ENCODE assay signal across 17 cellular contexts in genomic region chr1:230030122-230030821, GRCh38. TPM values are rescaled to one million over a fixed set of nuclear protein-coding genes. Genes with fewer than 3 reads are reported as not detected.
DNase-seq lines count a peak whose midpoint lies in the region; ATAC-seq, FAIRE-seq and TF ChIP-seq lines count a peak whose summit lies in the region.
"Had no signal": no experiment of that assay in that cellular context is flagged by ENCODE, and none has a peak within 500 bp of the region (broad histone marks: within the 10 kb centered on the region; RNA-seq: fewer than 3 reads in every experiment).

No MANE protein-coding gene starts in this region.

- H3K9me3 Mint-ChIP-seq in nephron progenitor cell: peaks cover 6% of the 10 kb centered on the region
- no peaks in the 10 kb centered on the region for H3K9me3 Mint-ChIP-seq in natural killer cell treated with Interleukin-12 subunit alpha and Interleukin-12 subunit beta and Interleukin-15 and Interleukin-18, amount 100 ng/mL, for 72 hours

- H3K27ac Mint-ChIP-seq in nephron progenitor cell: peak overlapping the region; percentile 8
- H3K27ac Mint-ChIP-seq in natural killer cell treated with Interleukin-12 subunit alpha and Interleukin-12 subunit beta and Interleukin-15 and Interleukin-18, amount 100 ng/mL, for 72 hours: peak overlapping the region in 1 of 2 donors; percentile 4
- H3K27ac Mint-ChIP-seq: CD8-positive, alpha-beta T cell had no signal

- no peak overlapping the region for H2AFZ ChIP-seq in K562 (ENCODE audit: low read depth, low read length)

- no peaks in the 10 kb centered on the region for H3K79me2 ChIP-seq in K562 (ENCODE audit: control insufficient read depth, insufficient read depth, low read length)

- ATAC-seq in K562: no peak
- no peak for ATAC-seq in natural killer cell treated with Interleukin-12 subunit alpha and Interleukin-12 subunit beta and Interleukin-15 and Interleukin-18, amount 100 ng/mL, for 72 hours
- ATAC-seq: CD8-positive, alpha-beta T cell; HCT116 had no signal

- H3K4me3 Mint-ChIP-seq in nephron progenitor cell: no peak overlapping the region
- no peak overlapping the region for H3K4me3 Mint-ChIP-seq in natural killer cell treated with Interleukin-12 subunit alpha and Interleukin-12 subunit beta and Interleukin-15 and Interleukin-18, amount 100 ng/mL, for 72 hours
- H3K4me3 Mint-ChIP-seq: CD8-positive, alpha-beta T cell had no signal

- FAIRE-seq in D721Med (lab: Jason Lieb, UNC) (peak; percentile 86), K562 (lab: Jason Lieb, UNC) (peak; percentile 51)
- FAIRE-seq: A549, GM12892, GM19239, H54 had no signal

- no peaks in the 10 kb centered on the region for H4K20me1 ChIP-seq in K562 (replicated peaks; ENCODE audit: control insufficient read depth, insufficient read depth, low read length)

- DNase-seq in CD1c-positive myeloid dendritic cell (ENCODE audit: extremely low spot score) (peak; percentile 2), D721Med (ENCODE audit: insufficient read length, low spot score) (no peak), K562 (ENCODE audit: extremely low read depth in 1 of 4, low spot score in 3 of 4) (no peak), nephron progenitor cell (no peak), NCI-H345 (lab: John Stamatoyannopoulos, UW) (no peak)
- no peak for DNase-seq in natural killer cell treated with Interleukin-12 subunit alpha and Interleukin-12 subunit beta and Interleukin-15 and Interleukin-18, amount 100 ng/mL, for 72 hours (ENCODE audit: low spot score)
- DNase-seq: BE2C; CD8-positive, alpha-beta T cell; COR-L47; DND-41; GDM1 had no signal

- H3K4me1 Mint-ChIP-seq in nephron progenitor cell: peaks cover 10% of the 10 kb centered on the region
- H3K4me1 Mint-ChIP-seq in natural killer cell treated with Interleukin-12 subunit alpha and Interleukin-12 subunit beta and Interleukin-15 and Interleukin-18, amount 100 ng/mL, for 72 hours (ENCODE audit: low read depth in 2 of 2): peaks cover 7 to 11% of the 10 kb centered on the region in 2 donors

- BruUV-seq in K562 (replicated peaks; lab: Mats Ljungman, UMichigan): no TSS peak

- no peak overlapping the region for H3K9ac ChIP-seq in K562 (ENCODE audit: insufficient read depth in 1 of 2, low read depth in 2 of 2, low read length in 2 of 2)

- no peaks in the 10 kb centered on the region for H3K36me3 ChIP-seq in K562 (ENCODE audit: control insufficient read depth, insufficient read depth, low read length)
- H3K36me3 ChIP-seq: BE2C had no signal

- H3K9me1 ChIP-seq in K562 (ENCODE audit: control insufficient read depth, insufficient read depth, low read length): no peaks in the 10 kb centered on the region

- peaks cover 0 to 8% of the 10 kb centered on the region in 2 experiments; a peak in 3 of 5 replicates for H3K4me1 ChIP-seq in K562 (replicated peaks in 1 of 2; ENCODE audit: control insufficient read depth in 2 of 2, insufficient read depth in 2 of 2, low read length in 2 of 2)
- H3K4me1 ChIP-seq: BE2C had no signal

- H3K27me3 ChIP-seq in K562 (ENCODE audit: control insufficient read depth in 2 of 2, insufficient read depth in 2 of 2, low read length in 2 of 2): peaks cover 15 to 39% of the 10 kb centered on the region in 2 experiments
- H3K27me3 ChIP-seq: BE2C had no signal

- H3K4me3 ChIP-seq in K562: no peak overlapping the region
- H3K4me3 ChIP-seq: A549 had no signal

- intact Hi-C loops in K562 (cut with micrococcal nuclease): no loop called here

- in situ Hi-C loops in K562 (cut with MboI): no loop called here

- POLR2A ChIA-PET in K562 (lab: Yijun Ruan, JAX): interaction anchor here (0.5 to 1.3 kb wide), 4 partner anchors 13 to 689 kb away, joined by 3 to 6 read pairs (median 4); no protein-coding TSS in a partner anchor

- TF ChIP-seq CTCF in D721Med (IDR thresholded peaks at IDR 0.05; ENCODE audit: insufficient read depth, missing control alignments) (no peak), K562 (IDR thresholded peaks at IDR 0.05 in 2 of 3, conservative IDR thresholded peaks at IDR 0.05 in 1 of 3; ENCODE audit: insufficient read depth in 2 of 3, low read depth in 1 of 3, low read length in 3 of 3) (no peak), nephron progenitor cell (IDR thresholded peaks at IDR 0.05) (no peak)

- H3K27me3 Mint-ChIP-seq in nephron progenitor cell (ENCODE audit: low read depth, poor library complexity): peaks cover 8% of the 10 kb centered on the region
- H3K27me3 Mint-ChIP-seq in natural killer cell treated with Interleukin-12 subunit alpha and Interleukin-12 subunit beta and Interleukin-15 and Interleukin-18, amount 100 ng/mL, for 72 hours: peaks cover 7 to 10% of the 10 kb centered on the region in 2 donors

- no peaks in the 10 kb centered on the region for H3K36me3 Mint-ChIP-seq in nephron progenitor cell (ENCODE audit: low read depth)
- no peaks in the 10 kb centered on the region for H3K36me3 Mint-ChIP-seq in natural killer cell treated with Interleukin-12 subunit alpha and Interleukin-12 subunit beta and Interleukin-15 and Interleukin-18, amount 100 ng/mL, for 72 hours
- H3K36me3 Mint-ChIP-seq: CD8-positive, alpha-beta T cell had no signal

- no peak for TF ChIP-seq RAD21 in K562 (CRISPR knock-in tag; conservative IDR thresholded peaks at IDR 0.05 in 1 of 2, IDR thresholded peaks at IDR 0.05 in 1 of 2)

- 4% methylated on average over 2 of the region's 2 CpGs for WGBS in K562 (ENCODE audit: insufficient coverage, low coverage, missing lambda C conversion rate)

- CTCF ChIA-PET in K562 (lab: Yijun Ruan, JAX; ENCODE audit: low intra/inter-chr PET ratio): no interaction called here

- no peak for TF ChIP-seq EP300 in K562 (IDR thresholded peaks at IDR 0.05; ENCODE audit: low read length)

- TF ChIP-seq POLR2A in K562 (conservative IDR thresholded peaks at IDR 0.05): no peak

- H3K4me2 ChIP-seq in K562 (ENCODE audit: insufficient read depth, low read length): no peak overlapping the region
- H3K4me2 ChIP-seq: A549 had no signal

- H3K27ac ChIP-seq in K562 (ENCODE audit: extremely low read depth, low read depth, low read length): no peak overlapping the region
- H3K27ac ChIP-seq: A549, C4-2B had no signal

- H3K9me3 ChIP-seq in K562 (replicated peaks; ENCODE audit: control insufficient read depth, insufficient read depth, low read depth, low read length): no peaks in the 10 kb centered on the region
- H3K9me3 ChIP-seq: A549, BE2C had no signal

TF ChIP-seq in K562, 482 proteins besides CTCF, POLR2A, EP300 and RAD21 (continues in another document):
- no peak for TF ChIP-seq ZNF347 (CRISPR knock-in tag; IDR thresholded peaks at IDR 0.05; ENCODE audit: low read depth)
- TF ChIP-seq HMBOX1 (IDR thresholded peaks at IDR 0.05): peak; percentile 36; the same call in 1 of the 2 replicates
- TF ChIP-seq ZNF740 (CRISPR knock-in tag; IDR thresholded peaks at IDR 0.05): no peak
- TF ChIP-seq ZNF740 (tag; IDR thresholded peaks at IDR 0.05): peak in 1 of 2 experiments; percentile 75; a peak in 2 of 4 replicates
- no peak for TF ChIP-seq ZNF175 (CRISPR knock-in tag; IDR thresholded peaks at IDR 0.05; ENCODE audit: low read depth)

RNA-seq across cellular contexts. Expression of gene GALNT2, which starts 36.8 kb away (rescaled TPM):
- total RNA-seq in K562 (2011; cell fraction: chromatin; rRNA removed; ENCODE audit: low replicate concordance): 96.1 and 131 TPM in 2 replicates
- total RNA-seq in K562 (2011; cell fraction: nucleolus; rRNA removed): 139 and 145 TPM in 2 replicates
- 159 and 198 TPM in 2 replicates for total RNA-seq in K562 (2011; cell fraction: nucleoplasm; rRNA removed)
- total RNA-seq in K562 (2014; rRNA removed) (51.9 and 66.5 TPM in 2 replicates), K562 (2014; rRNA removed; fragmentation: Illumina TruSeq; extraction: Trizol) (33.3 and 34.6 TPM in 2 replicates), K562 (2015; rRNA removed; fragmentation: Illumina TruSeq; extraction: Trizol) (54.6 and 56.7 TPM in 2 replicates), K562 (2021) (98.2 and 106 TPM in 2 replicates)
- polyA plus RNA-seq in K562 (2011; rRNA removed) (37.2 and 41.8 TPM in 2 replicates), K562 (2014; fragmentation: Illumina TruSeq; extraction: Trizol) (58.5 and 67.9 TPM in 2 replicates), K562 (2014; fragmentation: Nextera tagmentation; extraction: Ambion mirVana) (1 to 10 TPM; 1.6 to 1.8 TPM), K562 (2014; rRNA removed) (66.9 and 67.9 TPM in 2 replicates)
- polyA plus RNA-seq in K562 (2011; cell fraction: cytosol; rRNA removed): 53.2 and 59.2 TPM in 2 replicates
- polyA plus RNA-seq in K562 (2011; cell fraction: nucleus; rRNA removed): 54.3 and 75.7 TPM in 2 replicates
- 75.0 and 88.5 TPM in 2 replicates for polyA plus RNA-seq in K562 (2012)
- 34.0 and 50.2 TPM in 2 replicates for polyA minus RNA-seq in K562 (2011; rRNA and poly(A)+ RNA removed)
- polyA minus RNA-seq in K562 (2011; cell fraction: cytosol; rRNA and poly(A)+ RNA removed): 40.9 and 44.3 TPM in 2 replicates
- polyA minus RNA-seq in K562 (2011; cell fraction: nucleus; rRNA and poly(A)+ RNA removed): 25.2 and 30.3 TPM in 2 replicates
- total RNA-seq in natural killer cell treated with Interleukin-12 subunit alpha and Interleukin-12 subunit beta and Interleukin-15 and Interleukin-18, amount 100 ng/mL, for 72 hours: 10 to 100 TPM; 37.7 to 51.5 TPM
